In the genomic region with DNA sequence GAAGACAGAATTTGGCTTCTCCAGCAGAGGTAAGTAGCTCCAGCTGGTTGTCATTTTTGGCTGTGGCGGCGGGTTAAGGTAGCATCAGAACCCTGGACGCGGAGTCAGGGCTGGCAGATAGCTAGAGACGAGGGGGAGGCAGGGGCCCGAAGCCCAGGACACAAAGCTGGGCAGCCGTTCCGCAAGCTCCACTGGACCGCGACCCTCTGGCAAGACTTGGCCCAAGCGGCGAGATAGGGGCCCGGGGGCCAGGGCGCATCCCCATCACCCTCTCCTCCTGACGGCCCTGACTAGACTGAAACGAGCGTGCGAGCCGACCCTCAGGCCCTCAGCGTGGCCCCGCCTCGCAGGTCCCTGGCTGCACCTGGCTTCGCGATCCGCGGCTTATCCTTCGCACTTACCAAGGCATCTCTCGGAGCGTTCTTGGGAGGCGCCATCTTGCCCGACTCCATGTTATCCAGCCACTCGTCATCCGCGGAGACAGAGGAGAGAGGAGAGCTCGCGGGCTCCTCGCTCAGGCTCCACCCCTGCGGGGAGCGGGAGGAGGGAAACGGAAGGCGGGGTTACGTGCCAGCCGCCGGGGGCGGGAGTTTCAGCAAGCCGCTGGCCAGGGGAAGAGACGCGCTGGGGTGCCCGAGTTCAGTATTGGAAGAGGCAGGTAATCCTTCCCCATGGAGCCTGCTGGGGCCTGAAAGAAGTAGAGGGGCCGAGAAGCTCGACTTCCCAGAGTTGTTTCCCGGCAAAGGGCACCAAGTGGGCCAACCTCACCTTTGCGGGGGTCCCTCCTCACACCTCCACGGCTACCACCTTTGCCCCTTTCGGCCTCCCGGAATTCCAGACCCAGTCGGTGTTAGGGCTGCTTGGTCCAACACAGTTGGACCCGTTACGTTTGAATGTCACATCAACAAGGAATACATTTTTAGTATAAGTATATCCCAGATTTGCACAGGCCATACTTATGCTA, we compare ENCODE assay signal across 8 cellular contexts. TPM values are rescaled to one million over a fixed set of nuclear protein-coding genes. Genes with fewer than 3 reads are reported as not detected.
DNase-seq lines count a peak whose midpoint lies in the region; ATAC-seq lines count a peak whose summit lies in the region.

A gene with protein sequence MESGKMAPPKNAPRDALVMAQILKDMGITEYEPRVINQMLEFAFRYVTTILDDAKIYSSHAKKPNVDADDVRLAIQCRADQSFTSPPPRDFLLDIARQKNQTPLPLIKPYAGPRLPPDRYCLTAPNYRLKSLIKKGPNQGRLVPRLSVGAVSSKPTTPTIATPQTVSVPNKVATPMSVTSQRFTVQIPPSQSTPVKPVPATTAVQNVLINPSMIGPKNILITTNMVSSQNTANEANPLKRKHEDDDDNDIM (minus strand): TSS at position 491 of the 964 bp plus-strand sequence. CDS start 39 bp downstream, at position 452.

- peak; percentile 97 to 99 for ATAC-seq in CD4-positive, CD25-positive, alpha-beta regulatory T cell (ENCODE audit: low read depth in 2 of 2)
- ATAC-seq in GM19438 (IDR thresholded peaks at IDR 0.05; ENCODE audit: low read depth, unreplicated experiment) (peak; percentile 84), HG03575 (IDR thresholded peaks at IDR 0.05; ENCODE audit: extremely low read depth, insufficient number of reproducible peaks, low FRiP score, unreplicated experiment) (peak; percentile 75)

- H3K9me3 ChIP-seq in CD4-positive, CD25-positive, alpha-beta regulatory T cell (ENCODE audit: control insufficient read depth in 2 of 2, low read length in 2 of 2) = no peaks in the 10 kb centered on the region

- H3K4me3 ChIP-seq in CD4-positive, CD25-positive, alpha-beta regulatory T cell (ENCODE audit: low read depth, low read length) = peak within 1 kb of the TSS; percentile 55

- no peaks in the 10 kb centered on the region for H3K27me3 ChIP-seq in CD4-positive, CD25-positive, alpha-beta regulatory T cell (ENCODE audit: control insufficient read depth, insufficient read depth, low read length)

- peak; percentile 73 to 88 (median 81) for DNase-seq in CD4-positive, CD25-positive, alpha-beta regulatory T cell
- DNase-seq in NCI-H82 treated with DMSO at 0.1 percent for 48 hours (lab: John Stamatoyannopoulos, UW; ENCODE audit: unreplicated experiment) (peak; percentile 86), medulla oblongata (ENCODE audit: extremely low spot score) (peak; percentile 89)
- DNase-seq in activated CD8-positive, alpha-beta memory T cell treated with anti-CD3 and anti-CD28 coated beads for 1 hour (ENCODE audit: extremely low read depth in 1 of 2, low read depth in 1 of 2) = peak; percentile 47 to 64
- peak; percentile 65 for DNase-seq in effector CD8-positive, alpha-beta T cell (lab: John Stamatoyannopoulos, UW)
- DNase-seq in stimulated activated CD8-positive, alpha-beta memory T cell treated with anti-CD3 and anti-CD28 coated beads, Interleukin-12 subunit alpha, Interleukin-12 subunit beta, amount 100 ng/mL, for 1 hour (ENCODE audit: low read depth) = peak; percentile 62

- no peaks in the 10 kb centered on the region for H3K36me3 ChIP-seq in CD4-positive, CD25-positive, alpha-beta regulatory T cell (ENCODE audit: control insufficient read depth, insufficient read depth, low read length)

- peaks cover 0 to 2% (median 0%) of the 10 kb centered on the region in 7 donors for H3K9me3 Mint-ChIP-seq in CD4-positive, CD25-positive, alpha-beta regulatory T cell

- H3K27me3 Mint-ChIP-seq in CD4-positive, CD25-positive, alpha-beta regulatory T cell = no peaks in the 10 kb centered on the region

- H3K27ac Mint-ChIP-seq in CD4-positive, CD25-positive, alpha-beta regulatory T cell = peak within 1 kb of the TSS; percentile 69 to 97 (median 88)

- H3K4me3 Mint-ChIP-seq in CD4-positive, CD25-positive, alpha-beta regulatory T cell = peak within 1 kb of the TSS; percentile 94 to 97 (median 96)

- H3K36me3 Mint-ChIP-seq in CD4-positive, CD25-positive, alpha-beta regulatory T cell = no peaks in the 10 kb centered on the region

- H3K4me1 ChIP-seq in CD4-positive, CD25-positive, alpha-beta regulatory T cell (ENCODE audit: control insufficient read depth, insufficient read depth, low read length, poor library complexity, severe bottlenecking) = peaks cover 5% of the 10 kb centered on the region

- H3K27ac ChIP-seq in CD4-positive, CD25-positive, alpha-beta regulatory T cell (ENCODE audit: insufficient read depth, low read length, poor library complexity, severe bottlenecking) = peak within 1 kb of the TSS; percentile 67

- peaks cover 0 to 18% (median 4%) of the 10 kb centered on the region in 4 donors for H3K4me1 Mint-ChIP-seq in CD4-positive, CD25-positive, alpha-beta regulatory T cell

RNA-seq across cellular contexts. Expression of the gene that starts here (rescaled TPM):
- 13.9 TPM for total RNA-seq in CD4-positive, CD25-positive, alpha-beta regulatory T cell
- polyA plus RNA-seq in CD4-positive, CD25-positive, alpha-beta regulatory T cell = 10 to 100 TPM; 32.4 to 39.1 (median 37.5) TPM

Comparison
In these comparisons a context has a peak if more than half of its experiments do, and no peak if none do; other contexts are left out.
1. Peak in every context shown above with its lines: DNase-seq, ATAC-seq, H3K4me3 ChIP-seq and H3K27ac ChIP-seq.